Comparison of ENCODE assay signal across 8 cellular contexts in the genomic region with DNA sequence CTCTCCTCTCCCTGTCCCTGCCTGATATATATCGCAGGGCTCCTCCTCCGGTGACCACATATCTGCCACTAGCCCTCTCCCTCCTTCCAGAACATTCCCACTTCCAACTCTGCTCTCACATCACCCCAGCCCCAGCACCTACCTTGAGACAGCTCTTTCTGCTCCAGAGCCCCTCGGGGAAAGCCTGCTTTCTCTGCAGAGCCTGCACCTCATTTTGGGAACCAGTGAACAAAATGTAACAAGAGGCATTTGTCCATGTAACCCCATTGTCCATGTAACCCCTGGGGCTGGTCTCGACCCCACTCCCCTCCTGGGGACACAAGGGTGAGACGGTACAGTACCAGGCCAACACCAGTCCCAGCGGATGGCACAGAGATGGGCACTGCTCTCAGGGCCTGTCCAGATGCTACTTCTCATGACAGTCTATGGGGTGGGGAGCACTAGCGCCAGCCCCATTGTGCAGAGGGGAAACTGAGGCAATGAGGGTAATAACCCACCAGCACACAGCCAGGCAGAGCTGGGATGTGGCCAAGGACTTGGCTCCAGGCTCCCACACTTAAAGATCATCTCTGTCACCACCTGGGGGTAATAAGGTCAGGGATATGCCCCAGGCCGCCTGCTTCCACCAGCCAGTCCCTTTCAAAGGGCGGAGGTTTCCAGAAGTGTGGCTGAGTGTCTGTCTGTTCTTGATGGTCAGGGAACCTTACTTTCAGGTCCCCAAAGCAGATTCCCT. TPM values are rescaled to one million over a fixed set of nuclear protein-coding genes. Genes with fewer than 3 reads are reported as not detected.
DNase-seq lines count a peak whose midpoint lies in the region; FAIRE-seq and TF ChIP-seq lines count a peak whose summit lies in the region.

No MANE protein-coding gene starts in this region.

- WGBS in small intestine, 3 donors: 69 to 74% (median 72%) methylated on average over 9 of the region's 9 CpGs

- H3K27ac ChIP-seq in brain microvascular endothelial cell (peak overlapping the region; percentile 38), muscle layer of duodenum (ENCODE audit: low read length) (peak overlapping the region; percentile 32), small intestine (ENCODE audit: low read depth in 1 of 2, low read length in 1 of 2) (peak overlapping the region in 1 of 2 donors; percentile 81)

- no peak for DNase-seq in CD14-positive monocyte (ENCODE audit: low spot score)
- DNase-seq in brain microvascular endothelial cell: no peak
- DNase-seq in NAMALWA (ENCODE audit: low spot score): no peak
- DNase-seq in small intestine: no peak
- no peak for DNase-seq in HAP-1 (ENCODE audit: low spot score in 2 of 2)
- DNase-seq in globus pallidus (ENCODE audit: low spot score): no peak

- H3K4me1 ChIP-seq in muscle layer of duodenum (ENCODE audit: control insufficient read depth in 1 of 2, insufficient read depth in 2 of 2, low read length in 2 of 2) (peaks cover 18 to 36% of the 10 kb centered on the region in 2 donors), small intestine (ENCODE audit: control insufficient read depth in 2 of 2, insufficient read depth in 1 of 2, low read depth in 1 of 2, low read length in 1 of 2) (peaks cover 6 to 11% of the 10 kb centered on the region in 2 donors), HAP-1 (peaks cover 24% of the 10 kb centered on the region)

- H3K36me3 ChIP-seq in brain microvascular endothelial cell (replicated peaks): no peaks in the 10 kb centered on the region
- no peaks in the 10 kb centered on the region for H3K36me3 ChIP-seq in muscle layer of duodenum (ENCODE audit: control insufficient read depth in 1 of 2, insufficient read depth in 2 of 2, low read length in 2 of 2)
- no peaks in the 10 kb centered on the region for H3K36me3 ChIP-seq in small intestine (ENCODE audit: control insufficient read depth in 2 of 2, insufficient read depth in 2 of 2, low read length in 2 of 2)
- H3K36me3 ChIP-seq in HAP-1 (replicated peaks): no peaks in the 10 kb centered on the region

- FAIRE-seq in small intestine (lab: Jason Lieb, UNC): no peak

- TF ChIP-seq CTCF in CD14-positive monocyte (IDR thresholded peaks at IDR 0.05): no peak
- no peak for TF ChIP-seq CTCF in brain microvascular endothelial cell (IDR thresholded peaks at IDR 0.05; ENCODE audit: low read depth, low read length, missing control alignments)

- H3K27me3 Mint-ChIP-seq in CD14-positive monocyte (ENCODE audit: low read depth in 3 of 3): peaks cover 14 to 25% (median 19%) of the 10 kb centered on the region in 3 donors
- peaks cover 12% of the 10 kb centered on the region for H3K27me3 Mint-ChIP-seq in IgD-negative memory B cell

- H3K36me3 Mint-ChIP-seq in CD14-positive monocyte (peaks cover 0 to 4% of the 10 kb centered on the region in 2 donors), IgD-negative memory B cell (no peaks in the 10 kb centered on the region)

- H3K4me3 Mint-ChIP-seq in CD14-positive monocyte (peak overlapping the region; percentile 59 to 83), IgD-negative memory B cell (peak overlapping the region; percentile 60 to 90 (median 76))

- no peak overlapping the region for H3K4me3 ChIP-seq in brain microvascular endothelial cell (ENCODE audit: low read depth, low read length)
- H3K4me3 ChIP-seq in muscle layer of duodenum (ENCODE audit: low read depth in 1 of 2, low read length in 2 of 2): peak overlapping the region in 1 of 2 donors; percentile 59
- no peak overlapping the region for H3K4me3 ChIP-seq in small intestine (ENCODE audit: low read depth in 1 of 2, low read length in 2 of 2)
- H3K4me3 ChIP-seq in HAP-1: no peak overlapping the region

- intact Hi-C loops in CD14-positive monocyte (cut with micrococcal nuclease): loop anchor here in 1 of 2 donors (5.0 kb wide), 1 partner anchor 201 kb away; no protein-coding TSS in a partner anchor

- H3K27ac Mint-ChIP-seq in CD14-positive monocyte: peak overlapping the region; percentile 79 to 96 (median 93)
- H3K27ac Mint-ChIP-seq in IgD-negative memory B cell: peak overlapping the region in 2 of 3 donors; percentile 53 to 54

- in situ Hi-C loops in brain microvascular endothelial cell (cut with HindIII; ENCODE audit: low pct_ligation_motif_present, low sequenced_read_pairs): loop anchor here (25.0 kb wide), 1 partner anchor 206 kb away; the partner anchor contains the start of genes CBX2 and CBX8
- in situ Hi-C loops in HAP-1 (cut with MboI; ENCODE audit: low sequenced_read_pairs): loop anchor here (10.0 kb wide), 1 partner anchor 208 kb away; no protein-coding TSS in a partner anchor

- H3K9me3 Mint-ChIP-seq in CD14-positive monocyte (peaks cover 0 to 2% (median 0%) of the 10 kb centered on the region in 7 donors), IgD-negative memory B cell (no peaks in the 10 kb centered on the region)

- no peaks in the 10 kb centered on the region for H3K9me3 ChIP-seq in muscle layer of duodenum (ENCODE audit: control insufficient read depth in 1 of 2, low read length in 2 of 2)
- H3K9me3 ChIP-seq in small intestine (ENCODE audit: control insufficient read depth, low read depth): no peaks in the 10 kb centered on the region
- no peaks in the 10 kb centered on the region for H3K9me3 ChIP-seq in HAP-1

- H3K27me3 ChIP-seq in brain microvascular endothelial cell (replicated peaks) (no peaks in the 10 kb centered on the region), muscle layer of duodenum (ENCODE audit: low read depth, low read length) (no peaks in the 10 kb centered on the region), small intestine (ENCODE audit: control insufficient read depth in 2 of 2, insufficient read depth in 2 of 2, low read length in 2 of 2) (no peaks in the 10 kb centered on the region), HAP-1 (ENCODE audit: low read depth) (no peaks in the 10 kb centered on the region)

- H3K4me1 Mint-ChIP-seq in CD14-positive monocyte (peaks cover 47% of the 10 kb centered on the region), IgD-negative memory B cell (peaks cover 23 to 26% (median 24%) of the 10 kb centered on the region in 3 donors)

RNA-seq across cellular contexts. Expression of gene TBC1D16, which starts 42.8 kb away (rescaled TPM):
- polyA plus RNA-seq in CD14-positive monocyte (under 1 TPM; 0.11 to 0.27 TPM), IgD-negative memory B cell (1.7 TPM), small intestine (10 to 100 TPM in 1 of 3 donors, 1 to 10 TPM in 2; 1.6 to 27.1 (median 3.2) TPM)

RNA-seq across cellular contexts. Expression of gene CCDC40, which starts 43.6 kb away (rescaled TPM):
- polyA plus RNA-seq in CD14-positive monocyte: under 1 TPM in 1 of 2 donors, not detected in 1; 0.21 TPM
- not detected for polyA plus RNA-seq in IgD-negative memory B cell
- 1 to 10 TPM in 1 of 3 donors, under 1 TPM in 2; 0.45 to 1.2 (median 0.81) TPM for polyA plus RNA-seq in small intestine
